26 cellular contexts compared by ENCODE assay signal in genomic region chr14:88835661-88836060, GRCh38. TPM values are rescaled to one million over a fixed set of nuclear protein-coding genes. Genes with fewer than 3 reads are reported as not detected.
A peak's percentile ranks its signal among the peaks of the same experiment; 100 is the strongest.
DNase-seq lines count a peak whose midpoint lies in the region; ATAC-seq, FAIRE-seq and TF ChIP-seq lines count a peak whose summit lies in the region.
"Had no signal": no experiment of that assay in that cellular context is flagged by ENCODE, and none has a peak within 500 bp of the region (broad histone marks: within the 10 kb centered on the region; RNA-seq: fewer than 3 reads in every experiment).

No MANE protein-coding gene starts in this region.

- H3K9me3 ChIP-seq in WERI-Rb-1 (ENCODE audit: severe bottlenecking) (no peaks in the 10 kb centered on the region), esophagus muscularis mucosa (no peaks in the 10 kb centered on the region), pancreas (no peaks in the 10 kb centered on the region), PC-3 (ENCODE audit: low read length) (no peaks in the 10 kb centered on the region), OCI-LY7 (ENCODE audit: low read length) (no peaks in the 10 kb centered on the region)
- H3K9me3 ChIP-seq: MG63, ovary had no signal

- H2AFZ ChIP-seq in PC-3 (ENCODE audit: low read length) = no peak overlapping the region
- H2AFZ ChIP-seq in OCI-LY7 (ENCODE audit: low read length) = no peak overlapping the region

- CTCF ChIA-PET in PC-3 (lab: Charles Lee) (interaction anchor here (0.6 kb wide), 1 partner anchor 165 kb away, joined by 7 read pairs; no protein-coding TSS in a partner anchor), OCI-LY7 (lab: Charles Lee; ENCODE audit: unreplicated experiment) (no interaction called here)
- CTCF ChIA-PET in activated CD8-positive, alpha-beta memory T cell treated with anti-CD3 and anti-CD28 coated beads, Interleukin-2, amount 10 ng/mL, durations not matched to agents 7 days and 5 days (lab: Charles Lee) = no interaction called here

- H3F3A ChIP-seq in PC-3 (ENCODE audit: low read length, unreplicated experiment) = no peaks in the 10 kb centered on the region

- DNase-seq in GM03348 (ENCODE audit: low spot score) (peak; percentile 9), WERI-Rb-1 (no peak), esophagus muscularis mucosa (ENCODE audit: extremely low spot score) (no peak), pancreas (no peak), PC-3 (no peak), GM13977 (ENCODE audit: low spot score) (no peak), OCI-LY7 (ENCODE audit: low spot score) (no peak)
- no peak for DNase-seq in activated CD8-positive, alpha-beta memory T cell treated with anti-CD3 and anti-CD28 coated beads, Interleukin-2, amount 10 ng/mL, durations not matched to agents 7 days and 5 days
- DNase-seq: activated CD4-positive, alpha-beta T cell treated with anti-CD3 and anti-CD28 coated beads for 1 hour; activated naive CD4-positive, alpha-beta T cell treated with Interleukin-2 at 50 U/mL for 16 hours; activated T-cell treated with anti-CD3 and anti-CD28 coated beads, Interleukin-2, amount 50 U/mL, for 4 hours; aorta; effector memory CD8-positive, alpha-beta T cell; GOT3; head of caudate nucleus; left colon; MG63; naive thymus-derived CD4-positive, alpha-beta T cell; NCI-H146; ovary; right cardiac atrium; SHP77; stimulated activated CD8-positive, alpha-beta memory T cell treated with anti-CD3 and anti-CD28 coated beads, Interleukin-4, amount 100 ng/mL, for 48 hours; T-cell had no signal

- H3K4me2 ChIP-seq in PC-3 (ENCODE audit: low read length) (no peak overlapping the region), OCI-LY7 (ENCODE audit: low read length) (no peak overlapping the region)
- H3K4me2 ChIP-seq: BLaER1 treated with 17β-estradiol and CSF1 and Interleukin-3, amounts not matched to agents 10 nM and 100 nM had no signal

- POLR2A ChIA-PET in PC-3 (lab: Charles Lee; ENCODE audit: unreplicated experiment) = no interaction called here
- POLR2A ChIA-PET in OCI-LY7 (lab: Charles Lee) = interaction anchor here (0.7 to 1.1 kb wide), 3 partner anchors 11 to 1604 kb away, joined by 3 to 4 read pairs (median 3); partner anchors contain the start of gene TTC8

- peaks cover 2% of the 10 kb centered on the region for H3K4me1 Mint-ChIP-seq in activated CD8-positive, alpha-beta memory T cell treated with anti-CD3 and anti-CD28 coated beads, Interleukin-2, amount 10 ng/mL, durations not matched to agents 7 days and 5 days
- H3K4me1 Mint-ChIP-seq: T-cell had no signal

- H3K4me3 Mint-ChIP-seq in activated CD8-positive, alpha-beta memory T cell treated with anti-CD3 and anti-CD28 coated beads, Interleukin-2, amount 10 ng/mL, durations not matched to agents 7 days and 5 days = no peak overlapping the region
- H3K4me3 Mint-ChIP-seq: activated T-cell treated with anti-CD3 and anti-CD28 coated beads, Interleukin-2, amount 50 U/mL, for 4 hours; effector memory CD8-positive, alpha-beta T cell; naive thymus-derived CD4-positive, alpha-beta T cell; T-cell had no signal

- peaks cover 0 to 57% (median 47%) of the 10 kb centered on the region in 4 donors for H3K4me1 ChIP-seq in esophagus muscularis mucosa
- H3K4me1 ChIP-seq in pancreas = peaks cover 5 to 18% (median 6%) of the 10 kb centered on the region in 3 donors
- peaks cover 26% of the 10 kb centered on the region for H3K4me1 ChIP-seq in PC-3 (ENCODE audit: insufficient read depth, low read length)
- no peaks in the 10 kb centered on the region for H3K4me1 ChIP-seq in OCI-LY7 (ENCODE audit: insufficient read depth, low read length, poor library complexity, severe bottlenecking)

- no peak for TF ChIP-seq EP300 in esophagus muscularis mucosa (IDR thresholded peaks at IDR 0.05)

- no peaks in the 10 kb centered on the region for H3K9me2 ChIP-seq in PC-3 (replicated peaks; ENCODE audit: low read length)
- no peaks in the 10 kb centered on the region for H3K9me2 ChIP-seq in OCI-LY7 (ENCODE audit: insufficient read depth, low read length)

- H3K27me3 ChIP-seq in WERI-Rb-1 (ENCODE audit: insufficient read depth, low read depth, severe bottlenecking) (no peaks in the 10 kb centered on the region), esophagus muscularis mucosa (no peaks in the 10 kb centered on the region), pancreas (no peaks in the 10 kb centered on the region), PC-3 (ENCODE audit: low read length) (no peaks in the 10 kb centered on the region)
- H3K27me3 ChIP-seq: BLaER1 treated with 17β-estradiol and CSF1 and Interleukin-3, amounts not matched to agents 10 nM and 100 nM; MG63; ovary had no signal

- no peaks in the 10 kb centered on the region for H3K27me3 Mint-ChIP-seq in activated CD8-positive, alpha-beta memory T cell treated with anti-CD3 and anti-CD28 coated beads, Interleukin-2, amount 10 ng/mL, durations not matched to agents 7 days and 5 days

- no peak for TF ChIP-seq POLR2A in esophagus muscularis mucosa (IDR thresholded peaks at IDR 0.05; ENCODE audit: low read depth)

- H3K36me3 ChIP-seq in WERI-Rb-1 = peaks cover 6% of the 10 kb centered on the region
- H3K36me3 ChIP-seq in esophagus muscularis mucosa = peaks cover 0 to under 1% (median 0%) of the 10 kb centered on the region in 4 donors
- no peaks in the 10 kb centered on the region for H3K36me3 ChIP-seq in pancreas
- H3K36me3 ChIP-seq in PC-3 (ENCODE audit: low read depth, low read length) = no peaks in the 10 kb centered on the region; the same call in 1 of the 2 replicates
- no peaks in the 10 kb centered on the region for H3K36me3 ChIP-seq in OCI-LY7 (ENCODE audit: insufficient read depth, low read length)
- H3K36me3 ChIP-seq: ovary had no signal

- no peak for TF ChIP-seq CTCF in WERI-Rb-1 (IDR thresholded peaks at IDR 0.05; ENCODE audit: low read depth, low read length)
- no peak for TF ChIP-seq CTCF in esophagus muscularis mucosa (IDR thresholded peaks at IDR 0.05)
- no peak for TF ChIP-seq CTCF in pancreas (IDR thresholded peaks at IDR 0.05)
- TF ChIP-seq CTCF in PC-3 (conservative IDR thresholded peaks at IDR 0.05; ENCODE audit: low read depth, low read length) = no peak
- TF ChIP-seq CTCF in GM13977 (IDR thresholded peaks at IDR 0.05; ENCODE audit: extremely low read depth, insufficient read depth, missing control alignments) = no peak
- TF ChIP-seq CTCF in OCI-LY7 (conservative IDR thresholded peaks at IDR 0.05; ENCODE audit: low read length) = no peak

- in situ Hi-C loops in GM13977 (cut with MboI; ENCODE audit: low pct_unique_long_range_greater_than_20kb, low sequenced_read_pairs, unreplicated experiment) = no loop called here

- H3K79me2 ChIP-seq in PC-3 (ENCODE audit: low read length) (peaks cover 10% of the 10 kb centered on the region; the same call in 1 of the 2 replicates), OCI-LY7 (ENCODE audit: insufficient read depth, low read depth, low read length) (no peaks in the 10 kb centered on the region)

- H3K36me3 Mint-ChIP-seq in activated CD8-positive, alpha-beta memory T cell treated with anti-CD3 and anti-CD28 coated beads, Interleukin-2, amount 10 ng/mL, durations not matched to agents 7 days and 5 days = no peaks in the 10 kb centered on the region

- H3K9ac ChIP-seq in PC-3 (ENCODE audit: low read length) = no peak overlapping the region
- H3K9ac ChIP-seq: BLaER1 treated with 17β-estradiol and CSF1 and Interleukin-3, amounts not matched to agents 10 nM and 100 nM had no signal

- no peaks in the 10 kb centered on the region for H3K9me3 Mint-ChIP-seq in activated CD8-positive, alpha-beta memory T cell treated with anti-CD3 and anti-CD28 coated beads, Interleukin-2, amount 10 ng/mL, durations not matched to agents 7 days and 5 days (ENCODE audit: low read depth)
- H3K9me3 Mint-ChIP-seq: activated T-cell treated with anti-CD3 and anti-CD28 coated beads, Interleukin-2, amount 50 U/mL, for 4 hours; effector memory CD8-positive, alpha-beta T cell; naive thymus-derived CD4-positive, alpha-beta T cell; T-cell had no signal

- BruUV-seq in PC-3 (replicated peaks; lab: Mats Ljungman, UMichigan) = no TSS peak
- no TSS peak for BruUV-seq in OCI-LY7 (replicated peaks; lab: Mats Ljungman, UMichigan)

- no peaks in the 10 kb centered on the region for H4K20me1 ChIP-seq in PC-3 (ENCODE audit: low read length)
- H4K20me1 ChIP-seq in OCI-LY7 (ENCODE audit: insufficient read depth, low read length) = no peaks in the 10 kb centered on the region
- H4K20me1 ChIP-seq: BLaER1 treated with 17β-estradiol and CSF1 and Interleukin-3, amounts not matched to agents 10 nM and 100 nM had no signal

- peak; percentile 93 for FAIRE-seq in pancreas (lab: Jason Lieb, UNC)
- FAIRE-seq: urothelium cell line had no signal

- ATAC-seq in pancreas (no peak), PC-3 (no peak)
- ATAC-seq in activated CD8-positive, alpha-beta memory T cell treated with anti-CD3 and anti-CD28 coated beads, Interleukin-2, amount 10 ng/mL, durations not matched to agents 7 days and 5 days = no peak
- ATAC-seq: activated T-cell treated with anti-CD3 and anti-CD28 coated beads, Interleukin-2, amount 50 U/mL, for 4 hours; effector memory CD8-positive, alpha-beta T cell; left colon; naive thymus-derived CD4-positive, alpha-beta T cell; T-cell had no signal

- no peak overlapping the region for H3K27ac Mint-ChIP-seq in activated CD8-positive, alpha-beta memory T cell treated with anti-CD3 and anti-CD28 coated beads, Interleukin-2, amount 10 ng/mL, durations not matched to agents 7 days and 5 days
- H3K27ac Mint-ChIP-seq: effector memory CD8-positive, alpha-beta T cell; naive thymus-derived CD4-positive, alpha-beta T cell; T-cell had no signal

- intact Hi-C loops in esophagus muscularis mucosa (cut with DNase I) = no loop called here
- intact Hi-C loops in pancreas (cut with DNase I) = no loop called here
- intact Hi-C loops in PC-3 (cut with micrococcal nuclease) = no loop called here
- intact Hi-C loops in OCI-LY7 (cut with micrococcal nuclease; ENCODE audit: unreplicated experiment) = no loop called here

- H3K4me3 ChIP-seq in WERI-Rb-1 (ENCODE audit: low read depth, low read length) (no peak overlapping the region), esophagus muscularis mucosa (no peak overlapping the region), pancreas (no peak overlapping the region), PC-3 (ENCODE audit: low read length) (no peak overlapping the region), OCI-LY7 (ENCODE audit: low read depth, low read length, poor library complexity, severe bottlenecking) (no peak overlapping the region)
- H3K4me3 ChIP-seq: BLaER1 treated with 17β-estradiol and CSF1 and Interleukin-3, amounts not matched to agents 10 nM and 100 nM; MG63; ovary had no signal

- H3K27ac ChIP-seq in WERI-Rb-1 (peak overlapping the region; percentile 64), esophagus muscularis mucosa (replicated peaks in 1 of 4) (peak overlapping the region; percentile 40 to 68 (median 64)), pancreas (no peak overlapping the region), PC-3 (ENCODE audit: low read length) (no peak overlapping the region), OCI-LY7 (ENCODE audit: low read depth, low read length, poor library complexity, severe bottlenecking) (no peak overlapping the region)
- H3K27ac ChIP-seq: BLaER1 treated with 17β-estradiol and CSF1 and Interleukin-3, amounts not matched to agents 10 nM and 100 nM had no signal

RNA-seq across cellular contexts. Expression of gene TTC8, which starts 11.2 kb away (rescaled TPM):
- total RNA-seq in esophagus muscularis mucosa = 10 to 100 TPM; 16.4 to 29.9 (median 23.7) TPM
- 10 to 100 TPM in 2 of 6 donors, 1 to 10 TPM in 4; 5.9 to 12.7 (median 8.7) TPM for total RNA-seq in pancreas
- 10 to 100 TPM; 10.8 to 35.9 TPM for polyA plus RNA-seq in pancreas
- 12.6 and 24.8 TPM in 2 replicates for total RNA-seq in PC-3 (2014; rRNA removed)
- 1 to 10 TPM; 1.4 to 2.5 TPM for total RNA-seq in activated CD8-positive, alpha-beta memory T cell treated with anti-CD3 and anti-CD28 coated beads, Interleukin-2, amount 10 ng/mL, durations not matched to agents 7 days and 5 days
- total RNA-seq in OCI-LY7 (2014; rRNA removed; shearing (Covaris generic)) = 2.7 and 3.0 TPM in 2 replicates
- 8.2 and 9.4 TPM in 2 replicates for total RNA-seq in OCI-LY7 (2022)

RNA-seq across cellular contexts. Expression of gene EML5, which starts 42.9 kb away (rescaled TPM):
- total RNA-seq in esophagus muscularis mucosa (1 to 10 TPM; 2.7 to 3.7 (median 3.7) TPM), pancreas (1 to 10 TPM; 1.1 to 2.0 (median 1.3) TPM), PC-3 (2014; rRNA removed) (0.66 and 0.86 TPM in 2 replicates), OCI-LY7 (2022) (5.2 and 5.6 TPM in 2 replicates)
- polyA plus RNA-seq in pancreas = 1 to 10 TPM in 1 of 2 donors, under 1 TPM in 1; 0.65 to 1.4 TPM
- total RNA-seq in activated CD8-positive, alpha-beta memory T cell treated with anti-CD3 and anti-CD28 coated beads, Interleukin-2, amount 10 ng/mL, durations not matched to agents 7 days and 5 days = 1 to 10 TPM; 2.3 to 3.7 TPM
- total RNA-seq in OCI-LY7 (2014; rRNA removed; shearing (Covaris generic)) = 1.8 and 2.1 TPM in 2 replicates

Comparison
In these comparisons a context has a peak if more than half of its experiments do, and no peak if none do; other contexts are left out.
1. H3K27ac ChIP-seq: peak in WERI-Rb-1 (single experiment) and esophagus muscularis mucosa (4 of 4); none in pancreas (0 of 4), PC-3 (single experiment) and OCI-LY7 (single experiment).